In the genomic region with DNA sequence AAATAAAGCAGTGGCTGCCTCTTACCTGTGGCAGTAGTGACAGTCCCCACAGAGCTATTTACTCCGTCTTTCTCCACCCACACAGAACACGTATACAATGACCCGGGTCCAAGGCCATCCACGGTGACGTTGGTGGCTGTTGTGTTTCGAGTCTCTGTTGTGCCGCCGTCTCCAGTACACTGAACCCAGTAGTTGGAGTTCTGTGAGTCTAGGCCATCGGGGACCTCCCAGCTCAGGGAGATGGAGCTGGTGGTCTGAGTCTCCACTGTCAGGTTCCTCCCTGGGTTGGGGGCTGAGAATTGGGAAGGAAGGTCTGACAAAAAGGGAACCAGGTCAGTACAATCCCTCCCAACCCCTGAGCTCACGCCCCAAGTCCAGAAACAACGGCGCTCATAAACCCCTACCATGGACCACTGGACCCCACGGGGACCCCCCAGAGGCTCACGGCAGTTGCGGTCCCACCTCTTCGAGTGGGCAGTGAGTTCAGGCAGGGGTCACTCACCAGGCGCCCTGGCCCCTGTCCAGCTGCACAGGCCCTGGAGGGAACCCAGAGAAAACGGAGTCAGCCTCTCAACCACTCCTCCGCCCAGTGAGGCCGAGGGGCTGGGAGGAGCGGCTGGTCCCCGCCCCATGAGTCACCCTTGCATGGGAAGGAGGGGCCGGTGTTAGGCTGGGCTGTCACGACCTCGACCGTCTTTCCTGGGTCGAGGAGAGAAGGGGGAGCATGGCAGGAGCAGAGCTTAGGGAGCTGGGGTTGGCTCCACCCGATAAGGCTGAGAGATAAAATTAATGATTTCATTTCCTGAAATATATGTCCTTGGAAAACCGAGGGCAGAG, we compare ENCODE assay signal across 1 cellular context.
TF ChIP-seq lines count a peak whose summit lies in the region.

No MANE protein-coding gene starts in this region.

TF ChIP-seq in endothelial cell of umbilical vein, 7 proteins besides CTCF, POLR2A, EP300 and RAD21:
- peak; percentile 27 for TF ChIP-seq JUN (IDR thresholded peaks at IDR 0.05; ENCODE audit: borderline replicate concordance, insufficient read depth, insufficient read length, low read depth)
- TF ChIP-seq, protein P1, sequence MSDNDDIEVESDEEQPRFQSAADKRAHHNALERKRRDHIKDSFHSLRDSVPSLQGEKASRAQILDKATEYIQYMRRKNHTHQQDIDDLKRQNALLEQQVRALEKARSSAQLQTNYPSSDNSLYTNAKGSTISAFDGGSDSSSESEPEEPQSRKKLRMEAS (IDR thresholded peaks at IDR 0.05; ENCODE audit: insufficient read depth, insufficient read length), result no peak
- no peak for TF ChIP-seq EZH2 (IDR thresholded peaks at IDR 0.05; ENCODE audit: borderline replicate concordance, low read depth, low read length, severe bottlenecking)
- TF ChIP-seq MYC (IDR thresholded peaks at IDR 0.05; ENCODE audit: low read depth, low read length), result no peak
- no peak for TF ChIP-seq POLR2AphosphoS5 (IDR thresholded peaks at IDR 0.05; ENCODE audit: insufficient read depth, low read depth, low read length)
- TF ChIP-seq FOS (IDR thresholded peaks at IDR 0.05; ENCODE audit: borderline replicate concordance, insufficient read depth, low read length), result peak; percentile 79
- TF ChIP-seq GATA2 (IDR thresholded peaks at IDR 0.05; ENCODE audit: insufficient read depth, insufficient read length, low read depth, low read length), result peak; percentile 71
